In genomic region chr5:122863240-122863639, GRCh38 we compare ENCODE assay signal across 17 cellular contexts.
"Had no signal": no experiment of that assay in that cellular context is flagged by ENCODE, and none has a peak within 500 bp of the region (broad histone marks: within the 10 kb centered on the region; RNA-seq: fewer than 3 reads in every experiment).

No MANE protein-coding gene starts in this region.

- DNase-seq: effector CD4-positive, alpha-beta T cell; endodermal cell; foreskin melanocyte; left colon; left ventricle myocardium superior; mesenchymal stem cell; midbrain; psoas muscle; retina; sigmoid colon; stimulated activated CD4-positive, alpha-beta T cell treated with anti-CD3 and anti-CD28 coated beads, Interleukin-2, amount 100 ng/mL, for 24 hours; stimulated activated CD4-positive, alpha-beta T cell treated with anti-CD3 and anti-CD28 coated beads, Interleukin-4, amount 100 ng/mL, for 4 hours; stimulated activated naive CD4-positive, alpha-beta T cell; stomach; substantia nigra; transverse colon had no signal

- ATAC-seq: left colon; left ventricle myocardium superior; natural killer cell treated with Interleukin-12 subunit alpha and Interleukin-12 subunit beta and Interleukin-15 and Interleukin-18, amount 100 ng/mL, for 72 hours; psoas muscle had no signal

- H3K36me3 Mint-ChIP-seq: natural killer cell treated with Interleukin-12 subunit alpha and Interleukin-12 subunit beta and Interleukin-15 and Interleukin-18, amount 100 ng/mL, for 72 hours had no signal

- H3K9me3 Mint-ChIP-seq: endodermal cell; natural killer cell treated with Interleukin-12 subunit alpha and Interleukin-12 subunit beta and Interleukin-15 and Interleukin-18, amount 100 ng/mL, for 72 hours had no signal

- H3K4me3 Mint-ChIP-seq: endodermal cell had no signal

- H3K27ac Mint-ChIP-seq: endodermal cell; natural killer cell treated with Interleukin-12 subunit alpha and Interleukin-12 subunit beta and Interleukin-15 and Interleukin-18, amount 100 ng/mL, for 72 hours had no signal
